In genomic region chr5:73960023-73960422, GRCh38 we compare ENCODE assay signal across 19 cellular contexts.
A peak's percentile ranks its signal among the peaks of the same experiment; 100 is the strongest.
DNase-seq lines count a peak whose midpoint lies in the region; ATAC-seq, FAIRE-seq and TF ChIP-seq lines count a peak whose summit lies in the region.
"Had no signal": no experiment of that assay in that cellular context is flagged by ENCODE, and none has a peak within 500 bp of the region (broad histone marks: within the 10 kb centered on the region; RNA-seq: fewer than 3 reads in every experiment).

No MANE protein-coding gene starts in this region.

- POLR2A ChIA-PET in GM12878 (lab: Charles Lee) = no interaction called here

- DNase-seq in GM12878 (ENCODE audit: low read depth, low spot score) = no peak
- no peak for DNase-seq in HUDEP-2 (lab: John Stamatoyannopoulos, UW; ENCODE audit: unreplicated experiment in 76 of 76)
- no peak for DNase-seq in DMS53 treated with DMSO at 0.1 percent for 48 hours (lab: John Stamatoyannopoulos, UW; ENCODE audit: unreplicated experiment)
- no peak for DNase-seq in stomach
- DNase-seq: activated naive CD4-positive, alpha-beta T cell treated with Interleukin-2 at 50 U/mL for 16 hours; activated T-cell treated with anti-CD3 and anti-CD28 coated beads, Interleukin-2, amount 50 U/mL, for 1 hour; aorta; esophagus squamous epithelium; NCI-H1048; NCI-H774; psoas muscle; stimulated activated CD4-positive, alpha-beta T cell treated with anti-CD3 and anti-CD28 coated beads, Interleukin-2, amount 100 ng/mL, for 48 hours had no signal

- no peak for FAIRE-seq in GM12878 (lab: Jason Lieb, UNC)
- FAIRE-seq: HepG2 had no signal

- CTCF ChIA-PET in GM12878 (lab: Yijun Ruan, JAX) = no interaction called here

- H3K4me1 ChIP-seq in GM12878 (ENCODE audit: control insufficient read depth, insufficient read depth, low read length) = no peaks in the 10 kb centered on the region
- no peaks in the 10 kb centered on the region for H3K4me1 ChIP-seq in stomach
- H3K4me1 ChIP-seq: neural progenitor cell, psoas muscle, suprapubic skin had no signal

- no peak for TF ChIP-seq POLR2A in GM12878 (IDR thresholded peaks at IDR 0.05; ENCODE audit: low read depth, low read length)
- TF ChIP-seq POLR2A in stomach (IDR thresholded peaks at IDR 0.05) = no peak

- BruUV-seq in GM12878 (replicated peaks; lab: Mats Ljungman, UMichigan) = no TSS peak

- TF ChIP-seq EP300 in GM12878 (IDR thresholded peaks at IDR 0.05; ENCODE audit: borderline replicate concordance in 1 of 2, control insufficient read depth in 1 of 2, low read depth in 2 of 2, low read length in 2 of 2) (no peak), stomach (IDR thresholded peaks at IDR 0.05) (no peak)

- in situ Hi-C loops in GM12878 (cut with MboI) = no loop called here

- H3K4me3 ChIP-seq in GM12878 (no peak overlapping the region), stomach (no peak overlapping the region)
- H3K4me3 ChIP-seq: esophagus squamous epithelium, neural progenitor cell, psoas muscle, skin epidermis, suprapubic skin had no signal

- intact Hi-C loops in GM12878 (cut with micrococcal nuclease; ENCODE audit: unreplicated experiment) (no loop called here), stomach (cut with DNase I; ENCODE audit: low total_unique reads) (no loop called here)

- no peak overlapping the region for H3K4me2 ChIP-seq in GM12878 (ENCODE audit: control insufficient read depth, insufficient read depth)
- H3K4me2 ChIP-seq: neural progenitor cell had no signal

- H3K79me2 ChIP-seq in GM12878 (ENCODE audit: control insufficient read depth, insufficient read depth, low read length) = no peaks in the 10 kb centered on the region

- WGBS in GM12878 (ENCODE audit: insufficient coverage, insufficient replicate concordance, low lambda C conversion rate, missing lambda C conversion rate) = 14% methylated on average over 5 of the region's 5 CpGs
- 49 to 90% (median 90%) methylated on average over 5 of the region's 5 CpGs for WGBS in stomach, 5 donors

- no peak overlapping the region for H2AFZ ChIP-seq in GM12878 (ENCODE audit: control insufficient read depth, low read depth, low read length)
- H2AFZ ChIP-seq: neural progenitor cell had no signal

- H3K27me3 ChIP-seq in GM12878 (replicated peaks in 1 of 2; ENCODE audit: control insufficient read depth in 2 of 2, insufficient read depth in 2 of 2, low read length in 1 of 2) = no peaks in the 10 kb centered on the region
- no peaks in the 10 kb centered on the region for H3K27me3 ChIP-seq in stomach
- H3K27me3 ChIP-seq: esophagus squamous epithelium, neural progenitor cell, suprapubic skin had no signal

- H3K9ac ChIP-seq in GM12878 (ENCODE audit: control insufficient read depth, insufficient read depth, low read length) = no peak overlapping the region
- H3K9ac ChIP-seq: neural progenitor cell had no signal

- H3K36me3 ChIP-seq in KOPT-K1 (ENCODE audit: insufficient read depth, low read length) (no peaks in the 10 kb centered on the region), GM12878 (ENCODE audit: control insufficient read depth in 2 of 2, insufficient read depth in 2 of 2, low read length in 1 of 2) (no peaks in the 10 kb centered on the region), stomach (no peaks in the 10 kb centered on the region)
- H3K36me3 ChIP-seq: esophagus squamous epithelium, neural progenitor cell, suprapubic skin had no signal

- no peaks in the 10 kb centered on the region for H3K9me3 ChIP-seq in KOPT-K1 (ENCODE audit: insufficient read depth, low read length, poor library complexity, severe bottlenecking)
- no peaks in the 10 kb centered on the region for H3K9me3 ChIP-seq in GM12878 (replicated peaks; ENCODE audit: control insufficient read depth, insufficient read depth, low read length)
- H3K9me3 ChIP-seq in stomach = no peaks in the 10 kb centered on the region
- H3K9me3 ChIP-seq: esophagus squamous epithelium, psoas muscle, suprapubic skin had no signal

- RAD21 ChIA-PET in GM12878 (lab: Charles Lee; ENCODE audit: unreplicated experiment) = no interaction called here

- ATAC-seq in GM18499 (IDR thresholded peaks at IDR 0.05; ENCODE audit: insufficient read depth, unreplicated experiment) (peak; percentile 64), GM19438 (IDR thresholded peaks at IDR 0.05; ENCODE audit: low read depth, unreplicated experiment) (peak; percentile 97), GM12878 (no peak; the same call in 2 of the 3 replicates)
- ATAC-seq: HepG2, psoas muscle had no signal

- TF ChIP-seq RAD21 in GM12878 (IDR thresholded peaks at IDR 0.05; ENCODE audit: insufficient read depth, low read depth, low read length) = no peak

- peak overlapping the region; percentile 19 for H3K27ac ChIP-seq in KOPT-K1 (ENCODE audit: low read depth, low read length, poor library complexity, severe bottlenecking)
- no peak overlapping the region for H3K27ac ChIP-seq in GM12878 (ENCODE audit: control insufficient read depth, insufficient read depth)
- H3K27ac ChIP-seq in stomach = no peak overlapping the region
- H3K27ac ChIP-seq: esophagus squamous epithelium, neural progenitor cell, psoas muscle, skin epidermis, suprapubic skin had no signal

- SMC1A ChIA-PET in GM12878 (lab: Charles Lee; ENCODE audit: uncharacterized antibody, unreplicated experiment) = interaction anchor here (0.7 kb wide), 1 partner anchor 66 kb away, joined by 4 read pairs; no protein-coding TSS in a partner anchor

- TF ChIP-seq CTCF in GM12878 (IDR thresholded peaks at IDR 0.05 in 2 of 3, conservative IDR thresholded peaks at IDR 0.05 in 1 of 3; ENCODE audit: control insufficient read depth in 2 of 3, extremely low read depth in 1 of 3, insufficient read depth in 1 of 3, low read depth in 3 of 3, low read length in 3 of 3) (no peak), stomach (IDR thresholded peaks at IDR 0.05) (no peak)

- H4K20me1 ChIP-seq in GM12878 (ENCODE audit: control insufficient read depth, insufficient read depth) = no peaks in the 10 kb centered on the region

TF ChIP-seq in GM12878, 131 proteins besides CTCF, POLR2A, EP300 and RAD21:
- TF ChIP-seq MYC (IDR thresholded peaks at IDR 0.05; ENCODE audit: insufficient read depth, insufficient read length, insufficient replicate concordance, low read length, severe bottlenecking) (no peak), SPI1 (IDR thresholded peaks at IDR 0.05; ENCODE audit: borderline replicate concordance, insufficient read depth, low read depth, low read length) (peak; percentile 34; the same call in 1 of the 2 replicates), IKZF2 (IDR thresholded peaks at IDR 0.05) (peak in 1 of 2 experiments; percentile 13; a peak in 1 of 4 replicates), IKZF1 (conservative IDR thresholded peaks at IDR 0.05) (peak; percentile 45)
TF ChIP-seq in GM12878: peak in this region for 3.
